ENCODE assay signal across 8 cellular contexts in genomic region chr7:129949292-129950133, GRCh38. TPM values are rescaled to one million over a fixed set of nuclear protein-coding genes. Genes with fewer than 3 reads are reported as not detected.
A peak's percentile ranks its signal among the peaks of the same experiment; 100 is the strongest.
DNase-seq lines count a peak whose midpoint lies in the region; ATAC-seq and TF ChIP-seq lines count a peak whose summit lies in the region.

No MANE protein-coding gene starts in this region.

- H3K27ac ChIP-seq in C4-2B: peak overlapping the region; percentile 86
- H3K27ac ChIP-seq in muscle layer of colon (ENCODE audit: low read depth, low read length): peak overlapping the region; percentile 83

- peak overlapping the region; percentile 73 to 94 for H3K4me3 ChIP-seq in muscle layer of colon (ENCODE audit: low read depth in 1 of 2, low read length in 2 of 2)

- H3K36me3 ChIP-seq in muscle layer of colon (ENCODE audit: insufficient read depth, low read length): no peaks in the 10 kb centered on the region

- ATAC-seq in GM18907 (IDR thresholded peaks at IDR 0.05; ENCODE audit: unreplicated experiment) (peak; percentile 27), esophagus mucosa (peak; percentile 83)

- H3K27me3 ChIP-seq in muscle layer of colon (ENCODE audit: control insufficient read depth in 1 of 2, insufficient read depth in 2 of 2, low read length in 2 of 2): no peaks in the 10 kb centered on the region

- peak; percentile 61 for DNase-seq in HK-2 (ENCODE audit: unreplicated experiment)
- peak; percentile 68 for DNase-seq in SW480 (ENCODE audit: low spot score)
- no peak for DNase-seq in NCI-H128 (lab: John Stamatoyannopoulos, UW; ENCODE audit: unreplicated experiment)
- no peak for DNase-seq in DMS153 treated with DMSO at 0.1 percent for 48 hours (lab: John Stamatoyannopoulos, UW; ENCODE audit: unreplicated experiment)

- no peaks in the 10 kb centered on the region for H3K9me3 ChIP-seq in muscle layer of colon (ENCODE audit: low read length)

- H3K9ac ChIP-seq in muscle layer of colon (ENCODE audit: low read length): peak overlapping the region; percentile 75

- H3K4me1 ChIP-seq in muscle layer of colon (ENCODE audit: insufficient read depth, low read length): peaks cover 37% of the 10 kb centered on the region

- no peak for TF ChIP-seq CTCF in C4-2B (conservative IDR thresholded peaks at IDR 0.05)

RNA-seq across cellular contexts. Expression of gene UBE2H, which starts 3.2 kb away (rescaled TPM):
- total RNA-seq in esophagus mucosa: 98.3 TPM

Comparison
In these comparisons a context has a peak if more than half of its experiments do, and no peak if none do; other contexts are left out.
1. DNase-seq: peak in HK-2 (single experiment) and SW480 (single experiment); none in NCI-H128 (single experiment) and DMS153 treated with DMSO at 0.1 percent for 48 hours (single experiment).